Comparison of ENCODE assay signal across 9 cellular contexts in the genomic region with DNA sequence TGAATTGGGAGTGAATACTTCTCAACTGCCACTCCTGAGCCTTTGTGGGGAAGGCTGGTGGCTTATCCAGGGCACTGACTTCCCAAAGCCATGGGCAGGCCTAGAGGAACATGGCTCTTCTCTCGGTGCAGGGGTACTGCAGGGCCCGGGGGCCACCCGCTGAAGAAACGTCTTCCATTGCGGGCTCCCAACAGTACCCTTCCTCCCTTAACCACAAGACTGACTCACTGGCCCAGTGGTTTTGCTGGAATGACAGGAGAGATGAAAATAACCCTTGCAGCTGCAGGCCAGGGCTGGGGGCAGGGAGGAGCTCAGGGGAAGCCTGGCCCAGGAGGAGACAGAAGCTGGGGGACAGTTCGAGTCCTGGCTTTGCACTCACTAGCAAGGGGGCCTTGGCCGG. TPM values are rescaled to one million over a fixed set of nuclear protein-coding genes. Genes with fewer than 3 reads are reported as not detected.
DNase-seq lines count a peak whose midpoint lies in the region; ATAC-seq, FAIRE-seq and TF ChIP-seq lines count a peak whose summit lies in the region.
"Had no signal": no experiment of that assay in that cellular context is flagged by ENCODE, and none has a peak within 500 bp of the region (broad histone marks: within the 10 kb centered on the region; RNA-seq: fewer than 3 reads in every experiment).

No MANE protein-coding gene starts in this region.

- POLR2A ChIA-PET in HepG2 (lab: Yijun Ruan, JAX), result interaction anchor here (1.1 kb wide), 1 partner anchor 14 kb away, joined by 4 read pairs; the partner anchor contains the start of gene TXN2

- H3K4me3 ChIP-seq in right cardiac atrium (ENCODE audit: low read length) (no peak overlapping the region), HepG2 (replicated peaks in 1 of 3; ENCODE audit: insufficient read depth in 1 of 3, low read depth in 2 of 3, low read length in 3 of 3) (no peak overlapping the region)
- H3K4me3 ChIP-seq: SK-N-MC had no signal

- DNase-seq in stimulated activated CD4-positive, alpha-beta T cell treated with anti-CD3 and anti-CD28 coated beads, Interleukin-1b, Interleukin-23, amount 100 ng/mL, for 48 hours, result peak; percentile 30
- no peak for DNase-seq in stimulated activated CD4-positive, alpha-beta T cell treated with anti-CD3 and anti-CD28 coated beads, Interleukin-4, amount 100 ng/mL, for 1 hour
- peak; percentile 17 to 29 for DNase-seq in activated T-cell treated with anti-CD3 and anti-CD28 coated beads, Interleukin-2, amount 50 U/mL, for 72 hours
- DNase-seq in right cardiac atrium, result peak in 1 of 3 donors; percentile 44
- no peak for DNase-seq in HepG2 (ENCODE audit: low spot score)
- no peak for DNase-seq in T-helper 9 cell
- no peak for DNase-seq in NCI-H774 (lab: John Stamatoyannopoulos, UW)

- no peaks in the 10 kb centered on the region for H3K9me3 Mint-ChIP-seq in activated T-cell treated with anti-CD3 and anti-CD28 coated beads, Interleukin-2, amount 50 U/mL, for 72 hours

- peak overlapping the region; percentile 66 for H3K27ac ChIP-seq in right cardiac atrium (ENCODE audit: low read length)
- no peak overlapping the region for H3K27ac ChIP-seq in HepG2 (ENCODE audit: extremely low read length, insufficient read depth, low read length)

- TF ChIP-seq EP300 in HepG2 (IDR thresholded peaks at IDR 0.05; ENCODE audit: low read depth in 2 of 2, low read length in 2 of 2) (no peak), HepG2 (CRISPR knock-in tag; IDR thresholded peaks at IDR 0.05; ENCODE audit: borderline replicate concordance) (no peak)

- peaks cover 4 to 31% of the 10 kb centered on the region in 2 experiments; a peak in 4 of 5 replicates for H3K36me3 ChIP-seq in HepG2 (replicated peaks in 1 of 2; ENCODE audit: control insufficient read depth in 1 of 2, insufficient read depth in 2 of 2, low read length in 2 of 2)

- H3K9me3 ChIP-seq in right cardiac atrium (ENCODE audit: control insufficient read depth, low read length), result no peaks in the 10 kb centered on the region
- no peaks in the 10 kb centered on the region for H3K9me3 ChIP-seq in HepG2 (ENCODE audit: low read length)

- no peaks in the 10 kb centered on the region for H3K79me2 ChIP-seq in HepG2 (ENCODE audit: insufficient read depth, low read length)

- no peak overlapping the region for H3K27ac Mint-ChIP-seq in activated T-cell treated with anti-CD3 and anti-CD28 coated beads, Interleukin-2, amount 50 U/mL, for 72 hours

- peaks cover 6% of the 10 kb centered on the region for H3K4me1 ChIP-seq in right cardiac atrium (ENCODE audit: control insufficient read depth, insufficient read depth, low read length)
- H3K4me1 ChIP-seq in HepG2 (ENCODE audit: insufficient read depth, low read length), result peaks cover 10% of the 10 kb centered on the region

- peaks cover 43% of the 10 kb centered on the region for H3K4me1 Mint-ChIP-seq in activated T-cell treated with anti-CD3 and anti-CD28 coated beads, Interleukin-2, amount 50 U/mL, for 72 hours (ENCODE audit: low read depth)

- no TSS peak for BruUV-seq in HepG2 (replicated peaks; lab: Mats Ljungman, UMichigan)

- 75% methylated on average over 7 of the region's 7 CpGs for WGBS in right cardiac atrium
- 100% methylated on average over 2 of the region's 7 CpGs for WGBS in HepG2 (ENCODE audit: low lambda C conversion rate)

- H3K27me3 Mint-ChIP-seq in activated T-cell treated with anti-CD3 and anti-CD28 coated beads, Interleukin-2, amount 50 U/mL, for 72 hours (ENCODE audit: low read depth), result no peaks in the 10 kb centered on the region

- peaks cover 0 to 2% of the 10 kb centered on the region in 2 donors for H3K36me3 Mint-ChIP-seq in activated T-cell treated with anti-CD3 and anti-CD28 coated beads, Interleukin-2, amount 50 U/mL, for 72 hours (ENCODE audit: insufficient read depth in 2 of 2)

- no peaks in the 10 kb centered on the region for H4K20me1 ChIP-seq in HepG2 (ENCODE audit: insufficient read depth, low read length)

- intact Hi-C loops in right cardiac atrium (cut with DNase I), result loop anchor here in 3 of 4 donors (5.0 to 10.0 kb wide), 3 partner anchors 81 to 146 kb away; partner anchors contain the start of gene MYH9 (in 3 of the 3)
- intact Hi-C loops in HepG2 (cut with micrococcal nuclease; ENCODE audit: unreplicated experiment), result no loop called here

- TF ChIP-seq CTCF in HepG2 (CRISPR knock-in tag; IDR thresholded peaks at IDR 0.05), result no peak

- in situ Hi-C loops in HepG2 (cut with HindIII; ENCODE audit: extremely low pct_ligation_motif_present, low pct_unique_long_range_greater_than_20kb), result loop anchor here (5.0 kb wide), 1 partner anchor 166 kb away; no protein-coding TSS in a partner anchor

- CTCF ChIA-PET in HepG2 (lab: Yijun Ruan, JAX; ENCODE audit: low intra/inter-chr PET ratio, low total read pairs), result no interaction called here

- no peak overlapping the region for H2AFZ ChIP-seq in HepG2 (ENCODE audit: low read length)

- no peak for FAIRE-seq in HepG2 (lab: Jason Lieb, UNC)

- peak overlapping the region in 1 of 2 donors; percentile 29 for H3K4me3 Mint-ChIP-seq in activated T-cell treated with anti-CD3 and anti-CD28 coated beads, Interleukin-2, amount 50 U/mL, for 72 hours

- TF ChIP-seq POLR2A in HepG2 (IDR thresholded peaks at IDR 0.05; ENCODE audit: insufficient read depth in 1 of 2, low read depth in 2 of 2, low read length in 2 of 2), result no peak

- H3K4me2 ChIP-seq in HepG2 (ENCODE audit: low read depth, low read length), result no peak overlapping the region

- TF ChIP-seq RAD21 in HepG2 (CRISPR knock-in tag; IDR thresholded peaks at IDR 0.05), result no peak

- H3K27me3 ChIP-seq in right cardiac atrium (ENCODE audit: control insufficient read depth, insufficient read depth) (no peaks in the 10 kb centered on the region), HepG2 (ENCODE audit: control insufficient read depth in 1 of 2, insufficient read depth in 2 of 2, low read length in 2 of 2) (no peaks in the 10 kb centered on the region)

- no peak overlapping the region for H3K9ac ChIP-seq in HepG2 (ENCODE audit: insufficient read depth, low read depth, low read length)

- ATAC-seq in activated T-cell treated with anti-CD3 and anti-CD28 coated beads, Interleukin-2, amount 50 U/mL, for 72 hours (replicated peaks in 1 of 2), result peak; percentile 27 to 35
- no peak for ATAC-seq in right cardiac atrium
- no peak for ATAC-seq in HepG2
- no peak for ATAC-seq in GM21515 (IDR thresholded peaks at IDR 0.05; ENCODE audit: unreplicated experiment)

RNA-seq across cellular contexts. Expression of gene TXN2, which starts 13.5 kb away (rescaled TPM):
- total RNA-seq in activated T-cell treated with anti-CD3 and anti-CD28 coated beads, Interleukin-2, amount 50 U/mL, for 72 hours, result 100 to 1,000 TPM; 115 TPM
- 100 to 1,000 TPM in 3 of 4 donors, 10 to 100 TPM in 1; 95.4 to 114 (median 105) TPM for total RNA-seq in right cardiac atrium
- 133 TPM for polyA plus RNA-seq in right cardiac atrium
- total RNA-seq in HepG2 (2016; rRNA removed; fragmentation: Illumina TruSeq; extraction: Trizol), result 41.4 and 61.4 TPM in 2 replicates
- 25.1 and 26.3 TPM in 2 replicates for total RNA-seq in HepG2 (2016; cell fraction: cytosol; rRNA removed; fragmentation: Illumina TruSeq; extraction: Trizol; ENCODE audit: low read depth)
- total RNA-seq in HepG2 (2016; cell fraction: insoluble cytoplasmic fraction; rRNA removed; fragmentation: Illumina TruSeq; extraction: Trizol), result 43.5 and 58.4 TPM in 2 replicates
- 41.6 and 41.7 TPM in 2 replicates for total RNA-seq in HepG2 (2016; cell fraction: membrane; rRNA removed; fragmentation: Illumina TruSeq; extraction: Trizol)
- 22.3 and 24.9 TPM in 2 replicates for total RNA-seq in HepG2 (2016; cell fraction: nucleus; rRNA removed; fragmentation: Illumina TruSeq; extraction: Trizol)
- 109 and 110 TPM in 2 replicates for polyA plus RNA-seq in HepG2 (2011; rRNA removed)
- 154 and 163 TPM in 2 replicates for polyA plus RNA-seq in HepG2 (2011; cell fraction: cytosol; rRNA removed)
- 73.0 and 74.6 TPM in 2 replicates for polyA plus RNA-seq in HepG2 (2011; cell fraction: nucleus; rRNA removed)
- 58.3 and 59.9 TPM in 2 replicates for polyA plus RNA-seq in HepG2 (2012)
- 60.8 and 72.4 TPM in 2 replicates for polyA plus RNA-seq in HepG2 (2016; cell fraction: cytosol; fragmentation: Illumina TruSeq; extraction: Trizol; ENCODE audit: low read depth)
- polyA plus RNA-seq in HepG2 (2016; cell fraction: insoluble cytoplasmic fraction; fragmentation: Illumina TruSeq; extraction: Trizol; ENCODE audit: low read depth), result 152 and 166 TPM in 2 replicates
- 76.6 and 79.8 TPM in 2 replicates for polyA plus RNA-seq in HepG2 (2016; cell fraction: membrane; fragmentation: Illumina TruSeq; extraction: Trizol; ENCODE audit: low read depth)
- polyA plus RNA-seq in HepG2 (2016; cell fraction: nucleus; fragmentation: Illumina TruSeq; extraction: Trizol; ENCODE audit: insufficient read depth, low read depth), result 71.7 and 73.1 TPM in 2 replicates
- 73.8 and 91.5 TPM in 2 replicates for polyA minus RNA-seq in HepG2 (2011; rRNA and poly(A)+ RNA removed; ENCODE audit: low replicate concordance)
- polyA minus RNA-seq in HepG2 (2011; cell fraction: cytosol; rRNA and poly(A)+ RNA removed), result 34.7 and 35.7 TPM in 2 replicates
- 19.7 and 25.7 TPM in 2 replicates for polyA minus RNA-seq in HepG2 (2011; cell fraction: nucleus; rRNA and poly(A)+ RNA removed)

RNA-seq across cellular contexts. Expression of gene FOXRED2, which starts 38.9 kb away (rescaled TPM):
- 10 to 100 TPM; 12.6 to 19.3 TPM for total RNA-seq in activated T-cell treated with anti-CD3 and anti-CD28 coated beads, Interleukin-2, amount 50 U/mL, for 72 hours
- total RNA-seq in right cardiac atrium (1 to 10 TPM; 4.7 to 9.0 (median 7.6) TPM), HepG2 (2016; rRNA removed; fragmentation: Illumina TruSeq; extraction: Trizol) (20.8 and 28.1 TPM in 2 replicates)
- polyA plus RNA-seq in right cardiac atrium (3.8 TPM), HepG2 (2011; rRNA removed) (8.6 and 9.3 TPM in 2 replicates)
- 7.3 and 8.2 TPM in 2 replicates for total RNA-seq in HepG2 (2016; cell fraction: cytosol; rRNA removed; fragmentation: Illumina TruSeq; extraction: Trizol; ENCODE audit: low read depth)
- 20.3 and 27.3 TPM in 2 replicates for total RNA-seq in HepG2 (2016; cell fraction: insoluble cytoplasmic fraction; rRNA removed; fragmentation: Illumina TruSeq; extraction: Trizol)
- 21.0 and 23.1 TPM in 2 replicates for total RNA-seq in HepG2 (2016; cell fraction: membrane; rRNA removed; fragmentation: Illumina TruSeq; extraction: Trizol)
- 36.0 and 41.8 TPM in 2 replicates for total RNA-seq in HepG2 (2016; cell fraction: nucleus; rRNA removed; fragmentation: Illumina TruSeq; extraction: Trizol)
- polyA plus RNA-seq in HepG2 (2011; cell fraction: cytosol; rRNA removed), result 6.1 and 7.7 TPM in 2 replicates
- 13.7 and 15.2 TPM in 2 replicates for polyA plus RNA-seq in HepG2 (2011; cell fraction: nucleus; rRNA removed)
- polyA plus RNA-seq in HepG2 (2012), result 14.0 and 17.1 TPM in 2 replicates
- polyA plus RNA-seq in HepG2 (2016; cell fraction: cytosol; fragmentation: Illumina TruSeq; extraction: Trizol; ENCODE audit: low read depth), result 4.4 and 4.5 TPM in 2 replicates
- 24.5 and 29.9 TPM in 2 replicates for polyA plus RNA-seq in HepG2 (2016; cell fraction: insoluble cytoplasmic fraction; fragmentation: Illumina TruSeq; extraction: Trizol; ENCODE audit: low read depth)
- 14.7 and 14.9 TPM in 2 replicates for polyA plus RNA-seq in HepG2 (2016; cell fraction: membrane; fragmentation: Illumina TruSeq; extraction: Trizol; ENCODE audit: low read depth)
- 46.8 and 52.4 TPM in 2 replicates for polyA plus RNA-seq in HepG2 (2016; cell fraction: nucleus; fragmentation: Illumina TruSeq; extraction: Trizol; ENCODE audit: insufficient read depth, low read depth)
- polyA minus RNA-seq in HepG2 (2011; rRNA and poly(A)+ RNA removed; ENCODE audit: low replicate concordance), result 15.6 and 23.7 TPM in 2 replicates
- 11.4 and 13.1 TPM in 2 replicates for polyA minus RNA-seq in HepG2 (2011; cell fraction: cytosol; rRNA and poly(A)+ RNA removed)
- 8.6 and 10.9 TPM in 2 replicates for polyA minus RNA-seq in HepG2 (2011; cell fraction: nucleus; rRNA and poly(A)+ RNA removed)

Comparison
In these comparisons a context has a peak if more than half of its experiments do, and no peak if none do; other contexts are left out.
1. DNase-seq: peak in stimulated activated CD4-positive, alpha-beta T cell treated with anti-CD3 and anti-CD28 coated beads, Interleukin-1b, Interleukin-23, amount 100 ng/mL, for 48 hours (single experiment) and activated T-cell treated with anti-CD3 and anti-CD28 coated beads, Interleukin-2, amount 50 U/mL, for 72 hours (2 of 2); none in stimulated activated CD4-positive, alpha-beta T cell treated with anti-CD3 and anti-CD28 coated beads, Interleukin-4, amount 100 ng/mL, for 1 hour (single experiment), HepG2 (single experiment), T-helper 9 cell (single experiment) and NCI-H774 (single experiment).
2. ATAC-seq: peak in activated T-cell treated with anti-CD3 and anti-CD28 coated beads, Interleukin-2, amount 50 U/mL, for 72 hours (2 of 2); none in right cardiac atrium (0 of 2), HepG2 (single experiment) and GM21515 (single experiment).